8 cellular contexts compared by ENCODE assay signal in genomic region chr1:96721053-96721381, GRCh38. TPM values are rescaled to one million over a fixed set of nuclear protein-coding genes. Genes with fewer than 3 reads are reported as not detected.
DNase-seq lines count a peak whose midpoint lies in the region; ATAC-seq and TF ChIP-seq lines count a peak whose summit lies in the region.

No MANE protein-coding gene starts in this region.

- H3K9me3 ChIP-seq in SJCRH30 (replicated peaks) (no peaks in the 10 kb centered on the region), skeletal muscle satellite cell (replicated peaks; ENCODE audit: low read length) (no peaks in the 10 kb centered on the region)

- H3K27me3 ChIP-seq in SJCRH30 (no peaks in the 10 kb centered on the region), skeletal muscle satellite cell (ENCODE audit: control insufficient read depth, insufficient read depth, low read length) (no peaks in the 10 kb centered on the region)

- H3K4me1 ChIP-seq in SJCRH30: no peaks in the 10 kb centered on the region
- peaks cover 16% of the 10 kb centered on the region for H3K4me1 ChIP-seq in skeletal muscle satellite cell (ENCODE audit: control insufficient read depth, insufficient read depth, low read length)

- ATAC-seq in GM18517 (IDR thresholded peaks at IDR 0.05; ENCODE audit: unreplicated experiment) (peak; percentile 20), HG02623 (IDR thresholded peaks at IDR 0.05; ENCODE audit: unreplicated experiment) (peak; percentile 1)

- H3K4me3 ChIP-seq in SJCRH30 (peak overlapping the region; percentile 99), fibroblast of the aortic adventitia (ENCODE audit: low read depth, low read length) (peak overlapping the region; percentile 94), skeletal muscle satellite cell (ENCODE audit: low read length) (peak overlapping the region; percentile 91)

- peak overlapping the region; percentile 84 for H3K4me2 ChIP-seq in skeletal muscle satellite cell (ENCODE audit: low read length)

- no peak for DNase-seq in SJCRH30
- DNase-seq in fibroblast of the aortic adventitia (ENCODE audit: low read depth): peak; percentile 38
- DNase-seq in NCI-H2196 (lab: John Stamatoyannopoulos, UW; ENCODE audit: unreplicated experiment): no peak
- no peak for DNase-seq in 8988T
- no peak for DNase-seq in C1 segment of cervical spinal cord (lab: John Stamatoyannopoulos, UW)

- peak overlapping the region; percentile 92 for H3K9ac ChIP-seq in skeletal muscle satellite cell (ENCODE audit: low read depth, low read length)

- H3K36me3 ChIP-seq in SJCRH30: peaks cover 25% of the 10 kb centered on the region
- peaks cover 4% of the 10 kb centered on the region for H3K36me3 ChIP-seq in skeletal muscle satellite cell (ENCODE audit: insufficient read depth, low read length)

- no peak for TF ChIP-seq CTCF in fibroblast of the aortic adventitia (IDR thresholded peaks at IDR 0.05; ENCODE audit: insufficient read depth, low read length)

- peak overlapping the region; percentile 94 for H3K27ac ChIP-seq in SJCRH30

RNA-seq across cellular contexts. Expression of gene PTBP2, which starts 0.6 kb away (rescaled TPM):
- 101 and 127 TPM in 2 replicates for total RNA-seq in SJCRH30 (2014; rRNA removed; shearing (Covaris generic))
- total RNA-seq in fibroblast of the aortic adventitia (ENCODE audit: low replicate concordance): 41.7 and 58.9 TPM in 2 replicates
- 9.6 and 15.7 TPM in 2 replicates for total RNA-seq in skeletal muscle satellite cell (2012; rRNA removed)
